ENCODE assay signal across 23 cellular contexts in the genomic region with DNA sequence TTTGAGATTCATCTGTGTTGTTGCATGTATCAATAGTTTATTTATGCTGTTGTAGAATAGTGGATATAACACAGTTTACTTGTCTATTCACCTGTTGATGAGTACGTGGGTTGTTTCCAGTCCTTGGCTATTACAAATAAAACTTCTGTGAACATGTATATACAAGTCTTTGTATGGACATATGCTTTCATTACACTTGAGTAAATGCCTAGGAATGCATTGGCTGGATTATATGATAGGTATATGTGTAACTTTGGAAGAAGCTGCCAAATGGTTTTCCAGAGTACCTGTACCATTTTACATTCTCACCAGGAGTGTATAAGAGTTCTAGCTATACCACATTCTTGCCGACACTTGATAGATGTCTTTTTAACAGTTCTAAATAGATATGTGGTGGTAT. TPM values are rescaled to one million over a fixed set of nuclear protein-coding genes. Genes with fewer than 3 reads are reported as not detected.
"Had no signal": no experiment of that assay in that cellular context is flagged by ENCODE, and none has a peak within 500 bp of the region (broad histone marks: within the 10 kb centered on the region; RNA-seq: fewer than 3 reads in every experiment).

No MANE protein-coding gene starts in this region.

- ATAC-seq: activated CD8-positive, alpha-beta T cell treated with anti-CD3 and anti-CD28 coated beads, Interleukin-2, amount 10 ng/mL, durations not matched to agents 7 days and 5 days; WTC11 had no signal

- H3K9me3 ChIP-seq: esophagus squamous epithelium, tibial nerve, uterus had no signal

- H3K27ac Mint-ChIP-seq: activated CD8-positive, alpha-beta T cell treated with anti-CD3 and anti-CD28 coated beads, Interleukin-2, amount 10 ng/mL, durations not matched to agents 7 days and 5 days; activated naive CD4-positive, alpha-beta T cell treated with anti-CD3 and anti-CD28 coated beads, Interleukin-2, amount 10 ng/mL, durations not matched to agents 7 days and 5 days; activated naive CD8-positive, alpha-beta T cell treated with anti-CD3 and anti-CD28 coated beads, Interleukin-2, amount 50 U/mL, for 24 hours; brain; WTC11 had no signal

- DNase-seq: activated CD4-positive, alpha-beta T cell treated with anti-CD3 and anti-CD28 coated beads for 4 hours; activated CD8-positive, alpha-beta memory T cell treated with anti-CD3 and anti-CD28 coated beads, Interleukin-2, amount 50 U/mL, for 4 hours; activated CD8-positive, alpha-beta T cell treated with anti-CD3 and anti-CD28 coated beads, Interleukin-2, amount 10 ng/mL, durations not matched to agents 7 days and 5 days; activated effector memory CD4-positive, alpha-beta T cell treated with Interleukin-2 at 50 U/mL for 16 hours; activated naive CD4-positive, alpha-beta T cell treated with anti-CD3 and anti-CD28 coated beads, Interleukin-2, amount 10 ng/mL, durations not matched to agents 7 days and 5 days; activated naive CD8-positive, alpha-beta T cell treated with anti-CD3 and anti-CD28 coated beads, Interleukin-2, amount 50 U/mL, for 24 hours; activated T-cell treated with anti-CD3 and anti-CD28 coated beads, Interleukin-2, amount 50 U/mL, for 48 hours; anterior cingulate cortex; effector CD4-positive, alpha-beta T cell; esophagus squamous epithelium; mesendoderm; stimulated activated CD4-positive, alpha-beta T cell treated with anti-CD3 and anti-CD28 coated beads, Interleukin-1b, Interleukin-23, amount 100 ng/mL, for 48 hours; stimulated activated naive CD8-positive, alpha-beta T cell treated with anti-CD3 and anti-CD28 coated beads, Interleukin-15, Interleukin-2, amounts not matched to agents 100 U/mL and 50 U/mL, for 24 hours; substantia nigra; uterus had no signal

- H3K4me3 ChIP-seq: coronary artery, esophagus squamous epithelium, tibial nerve, uterus had no signal

- H3K4me1 Mint-ChIP-seq: central memory CD8-positive, alpha-beta T cell had no signal

- H3K36me3 Mint-ChIP-seq: activated naive CD4-positive, alpha-beta T cell treated with anti-CD3 and anti-CD28 coated beads, Interleukin-2, amount 10 ng/mL, durations not matched to agents 7 days and 5 days; brain had no signal

- H3K9me3 Mint-ChIP-seq: activated naive CD4-positive, alpha-beta T cell treated with anti-CD3 and anti-CD28 coated beads, Interleukin-2, amount 10 ng/mL, durations not matched to agents 7 days and 5 days; activated naive CD8-positive, alpha-beta T cell treated with anti-CD3 and anti-CD28 coated beads, Interleukin-2, amount 50 U/mL, for 24 hours; central memory CD8-positive, alpha-beta T cell; nephron had no signal

- H3K27ac ChIP-seq: coronary artery, parathyroid adenoma, uterus had no signal

- H3K36me3 ChIP-seq: esophagus squamous epithelium, tibial nerve, uterus had no signal

- H3K4me1 ChIP-seq: uterus had no signal

- H3K27me3 ChIP-seq: esophagus squamous epithelium, tibial nerve, uterus had no signal

- H3K4me3 Mint-ChIP-seq: activated CD8-positive, alpha-beta T cell treated with anti-CD3 and anti-CD28 coated beads, Interleukin-2, amount 10 ng/mL, durations not matched to agents 7 days and 5 days; activated naive CD4-positive, alpha-beta T cell treated with anti-CD3 and anti-CD28 coated beads, Interleukin-2, amount 10 ng/mL, durations not matched to agents 7 days and 5 days; activated naive CD8-positive, alpha-beta T cell treated with anti-CD3 and anti-CD28 coated beads, Interleukin-2, amount 50 U/mL, for 24 hours; brain; central memory CD8-positive, alpha-beta T cell; nephron; WTC11 had no signal

RNA-seq across cellular contexts. Expression of a gene that starts 16.5 kb away (rescaled TPM):
- total RNA-seq: activated CD8-positive, alpha-beta T cell treated with anti-CD3 and anti-CD28 coated beads, Interleukin-2, amount 10 ng/mL, durations not matched to agents 7 days and 5 days had no signal
- polyA plus RNA-seq: liver had no signal

RNA-seq across cellular contexts. Expression of a gene that starts 55.2 kb away (rescaled TPM):
- total RNA-seq: activated CD8-positive, alpha-beta T cell treated with anti-CD3 and anti-CD28 coated beads, Interleukin-2, amount 10 ng/mL, durations not matched to agents 7 days and 5 days; tibial nerve had no signal
